Comparison of ENCODE assay signal across 9 cellular contexts in genomic region chr17:78375401-78376079, GRCh38. TPM values are rescaled to one million over a fixed set of nuclear protein-coding genes. Genes with fewer than 3 reads are reported as not detected.
DNase-seq lines count a peak whose midpoint lies in the region; ATAC-seq and TF ChIP-seq lines count a peak whose summit lies in the region.
"Had no signal": no experiment of that assay in that cellular context is flagged by ENCODE, and none has a peak within 500 bp of the region (broad histone marks: within the 10 kb centered on the region; RNA-seq: fewer than 3 reads in every experiment).

No MANE protein-coding gene starts in this region.

- peaks cover 21% of the 10 kb centered on the region for H3K79me2 ChIP-seq in mammary epithelial cell (ENCODE audit: insufficient read depth, low read length)

- no peak for TF ChIP-seq POLR2A in tibial nerve (IDR thresholded peaks at IDR 0.05)

- BruUV-seq in mammary epithelial cell (replicated peaks; lab: Mats Ljungman, UMichigan), result no TSS peak

- CTCF ChIA-PET in mammary epithelial cell (lab: Charles Lee; ENCODE audit: low non-redundant PET), result interaction anchor here (0.6 kb wide), 2 partner anchors 26 to 592 kb away, joined by 5 to 6 read pairs; no protein-coding TSS in a partner anchor

- WGBS in mammary epithelial cell (ENCODE audit: low coverage, missing lambda C conversion rate), result 71% methylated on average over 9 of the region's 9 CpGs
- 54 to 58% methylated on average over 9 of the region's 9 CpGs for WGBS in tibial nerve, 2 donors

- H3K27me3 ChIP-seq in MG63 (no peaks in the 10 kb centered on the region), mammary epithelial cell (ENCODE audit: insufficient read depth, low read length) (no peaks in the 10 kb centered on the region), tibial nerve (no peaks in the 10 kb centered on the region)

- dilution Hi-C loops in mammary epithelial cell (cut with HindIII; ENCODE audit: low sequenced_read_pairs), result no loop called here

- peak in 1 of 2 donors; percentile 72 for TF ChIP-seq EP300 in tibial nerve (IDR thresholded peaks at IDR 0.05)

- H3K4me1 ChIP-seq in mammary epithelial cell (ENCODE audit: insufficient read depth, low read length) (peaks cover 42% of the 10 kb centered on the region), tibial nerve (peaks cover 0 to 55% (median 26%) of the 10 kb centered on the region in 4 donors)

- TF ChIP-seq CTCF in mammary epithelial cell (conservative IDR thresholded peaks at IDR 0.05 in 1 of 2, IDR thresholded peaks at IDR 0.05 in 1 of 2; ENCODE audit: extremely low read depth in 1 of 2, insufficient read depth in 1 of 2, low read depth in 1 of 2, low read length in 2 of 2) (no peak), tibial nerve (IDR thresholded peaks at IDR 0.05) (no peak)

- intact Hi-C loops in mammary epithelial cell (cut with micrococcal nuclease), result loop anchor here (5.0 kb wide), 1 partner anchor 47 kb away; no protein-coding TSS in a partner anchor

- H3K36me3 ChIP-seq in MG63 (no peaks in the 10 kb centered on the region; the same call in 1 of the 2 replicates), mammary epithelial cell (ENCODE audit: insufficient read depth, low read length) (no peaks in the 10 kb centered on the region), tibial nerve (no peaks in the 10 kb centered on the region)

- no peak overlapping the region for H3K9ac ChIP-seq in mammary epithelial cell (ENCODE audit: insufficient read depth, low read length)

- no peak overlapping the region for H3K4me3 ChIP-seq in MG63
- H3K4me3 ChIP-seq in mammary epithelial cell (replicated peaks in 1 of 3; ENCODE audit: insufficient read depth in 1 of 3, low read depth in 2 of 3, low read length in 3 of 3), result no peak overlapping the region
- no peak overlapping the region for H3K4me3 ChIP-seq in tibial nerve

- ATAC-seq in left lobe of liver, result peak; percentile 40

- no peak overlapping the region for H3K4me2 ChIP-seq in mammary epithelial cell (ENCODE audit: insufficient read depth, low read depth, low read length)

- H3K9me3 ChIP-seq in MG63 (no peaks in the 10 kb centered on the region), mammary epithelial cell (replicated peaks; ENCODE audit: insufficient read depth, low read length) (no peaks in the 10 kb centered on the region), tibial nerve (no peaks in the 10 kb centered on the region)

- no peak overlapping the region for H2AFZ ChIP-seq in mammary epithelial cell (ENCODE audit: low read depth, low read length)

- H4K20me1 ChIP-seq in mammary epithelial cell (ENCODE audit: insufficient read depth, low read length), result no peaks in the 10 kb centered on the region

- H3K27ac ChIP-seq in mammary epithelial cell (ENCODE audit: insufficient read depth, low read depth, low read length), result peak overlapping the region; percentile 18
- H3K27ac ChIP-seq in tibial nerve, result peak overlapping the region in 3 of 4 donors; percentile 19 to 81 (median 71)

- in situ Hi-C loops in mammary epithelial cell (cut with MboI; ENCODE audit: low sequenced_read_pairs in 2 of 2), result no loop called here

- peak; percentile 95 for DNase-seq in MG63
- peak; percentile 73 for DNase-seq in mammary epithelial cell
- no peak for DNase-seq in left lobe of liver (ENCODE audit: low spot score)
- DNase-seq in tibial nerve (ENCODE audit: low spot score in 2 of 2), result no peak
- DNase-seq in stimulated activated CD4-positive, alpha-beta T cell treated with anti-CD3 and anti-CD28 coated beads, Interleukin-1b, Interleukin-23, amount 100 ng/mL, for 48 hours, result no peak
- no peak for DNase-seq in NCI-H526 treated with DMSO at 0.1 percent for 48 hours (lab: John Stamatoyannopoulos, UW)
- DNase-seq in SHP77 (lab: John Stamatoyannopoulos, UW), result no peak
- DNase-seq in NCI-H2196 (lab: John Stamatoyannopoulos, UW; ENCODE audit: unreplicated experiment), result no peak
- DNase-seq: activated CD4-positive, alpha-beta T cell treated with anti-CD3 and anti-CD28 coated beads, Interleukin-2, amount 50 U/mL, for 4 hours had no signal

RNA-seq across cellular contexts. Expression of gene PGS1, which starts 2.9 kb away (rescaled TPM):
- total RNA-seq in MG63 (2014; rRNA removed; shearing (Covaris generic); ENCODE audit: low replicate concordance), result 47.3 and 48.7 TPM in 2 replicates
- total RNA-seq in mammary epithelial cell (10 to 100 TPM; 29.1 to 31.5 TPM), left lobe of liver (9.1 TPM), tibial nerve (100 to 1,000 TPM in 1 of 4 donors, 10 to 100 TPM in 3; 41.9 to 105 (median 53.2) TPM)
- polyA plus RNA-seq in mammary epithelial cell, result 19.8 TPM
- 29.9 TPM for polyA minus RNA-seq in mammary epithelial cell

RNA-seq across cellular contexts. Expression of gene SOCS3, which starts 15.7 kb away (rescaled TPM):
- 23.4 and 32.9 TPM in 2 replicates for total RNA-seq in MG63 (2014; rRNA removed; shearing (Covaris generic); ENCODE audit: low replicate concordance)
- total RNA-seq in mammary epithelial cell (10 to 100 TPM in 1 of 2 donors, 1 to 10 TPM in 1; 4.3 to 24.7 TPM), left lobe of liver (2.7 TPM), tibial nerve (10 to 100 TPM; 23.7 to 76.5 (median 59.7) TPM)
- polyA plus RNA-seq in mammary epithelial cell, result 3.5 TPM
- 1.8 TPM for polyA minus RNA-seq in mammary epithelial cell

Comparison
In these comparisons a context has a peak if more than half of its experiments do, and no peak if none do; other contexts are left out.
1. DNase-seq: peak in MG63 (single experiment) and mammary epithelial cell (single experiment); none in left lobe of liver (single experiment), tibial nerve (0 of 2), stimulated activated CD4-positive, alpha-beta T cell treated with anti-CD3 and anti-CD28 coated beads, Interleukin-1b, Interleukin-23, amount 100 ng/mL, for 48 hours (single experiment), NCI-H526 treated with DMSO at 0.1 percent for 48 hours (single experiment), SHP77 (0 of 2) and NCI-H2196 (single experiment).